ENCODE assay signal across 8 cellular contexts in genomic region chr2:128305555-128306080, GRCh38. TPM values are rescaled to one million over a fixed set of nuclear protein-coding genes. Genes with fewer than 3 reads are reported as not detected.
DNase-seq lines count a peak whose midpoint lies in the region; ATAC-seq lines count a peak whose summit lies in the region.

No MANE protein-coding gene starts in this region.

- H2BK5ac ChIP-seq in mesendoderm (ENCODE audit: low read length), result no peak overlapping the region

- no peak overlapping the region for H2AK5ac ChIP-seq in mesendoderm (ENCODE audit: low read length)

- H3K27ac Mint-ChIP-seq in activated T-helper 2 cell treated with anti-CD3 and anti-CD28 coated beads, Interferon-gamma antibody, Interleukin-2, Interleukin-4, amounts not matched to agents 10 μg/mL and 5 μg/mL and 100 μg/mL, durations not matched to agents 14 hours and 24 hours and 36 hours, result no peak overlapping the region

- no peak overlapping the region for H3K4me3 Mint-ChIP-seq in activated T-helper 2 cell treated with anti-CD3 and anti-CD28 coated beads, Interferon-gamma antibody, Interleukin-2, Interleukin-4, amounts not matched to agents 10 μg/mL and 5 μg/mL and 100 μg/mL, durations not matched to agents 14 hours and 24 hours and 36 hours (ENCODE audit: low read depth)

- ATAC-seq in GM19397 (IDR thresholded peaks at IDR 0.05; ENCODE audit: unreplicated experiment), result peak; percentile 46
- ATAC-seq in HG03558 (IDR thresholded peaks at IDR 0.05; ENCODE audit: extremely low read depth, unreplicated experiment), result peak; percentile 57
- ATAC-seq in GM21390 (IDR thresholded peaks at IDR 0.05; ENCODE audit: unreplicated experiment), result no peak

- H3K9me3 ChIP-seq in adipocyte (ENCODE audit: control insufficient read depth, low read length), result no peaks in the 10 kb centered on the region

- peaks cover 81% of the 10 kb centered on the region for H3K79me1 ChIP-seq in mesendoderm (ENCODE audit: low read length)

- intact Hi-C loops in activated T-helper 2 cell treated with anti-CD3 and anti-CD28 coated beads, Interferon-gamma antibody, Interleukin-2, Interleukin-4, amounts not matched to agents 10 μg/mL and 5 μg/mL and 100 μg/mL, durations not matched to agents 14 hours and 24 hours and 36 hours (cut with micrococcal nuclease), result no loop called here

- H3K9ac ChIP-seq in adipocyte (ENCODE audit: low read length) (peak overlapping the region; percentile 83), mesendoderm (ENCODE audit: low read length) (peak overlapping the region; percentile 47)

- H3K4me3 ChIP-seq in adipocyte (ENCODE audit: low read length) (peak overlapping the region; percentile 39), mesendoderm (ENCODE audit: low read length) (no peak overlapping the region)

- H3K27me3 ChIP-seq in adipocyte (replicated peaks; ENCODE audit: control insufficient read depth, insufficient read depth, low read length), result no peaks in the 10 kb centered on the region
- no peaks in the 10 kb centered on the region for H3K27me3 ChIP-seq in mesendoderm (ENCODE audit: insufficient read depth, low read length, poor library complexity)

- no peaks in the 10 kb centered on the region for H3K36me3 Mint-ChIP-seq in activated T-helper 2 cell treated with anti-CD3 and anti-CD28 coated beads, Interferon-gamma antibody, Interleukin-2, Interleukin-4, amounts not matched to agents 10 μg/mL and 5 μg/mL and 100 μg/mL, durations not matched to agents 14 hours and 24 hours and 36 hours (ENCODE audit: low read depth)

- H4K5ac ChIP-seq in mesendoderm (ENCODE audit: low read length), result no peak overlapping the region

- no peak overlapping the region for H3K4me2 ChIP-seq in mesendoderm (ENCODE audit: low read length)

- DNase-seq in adipocyte (ENCODE audit: low read depth) (peak; percentile 35), mesendoderm (no peak), SIG-M5 treated with dmso at 0.1 percent for 504 hours (lab: John Stamatoyannopoulos, UW; ENCODE audit: unreplicated experiment) (no peak)
- DNase-seq in activated T-helper 2 cell treated with anti-CD3 and anti-CD28 coated beads, Interferon-gamma antibody, Interleukin-2, Interleukin-4, amounts not matched to agents 10 μg/mL and 5 μg/mL and 100 μg/mL, durations not matched to agents 14 hours and 24 hours and 36 hours (ENCODE audit: low spot score), result no peak
- no peak for DNase-seq in stimulated activated CD4-positive, alpha-beta T cell treated with anti-CD3 and anti-CD28 coated beads, Interleukin-4, amount 100 ng/mL, for 24 hours

- H3K4me1 ChIP-seq in adipocyte (ENCODE audit: control insufficient read depth, insufficient read depth, low read length) (peaks cover 66% of the 10 kb centered on the region), mesendoderm (ENCODE audit: control insufficient read depth, low read depth, low read length) (peaks cover 11% of the 10 kb centered on the region)

- H3K9me3 Mint-ChIP-seq in activated T-helper 2 cell treated with anti-CD3 and anti-CD28 coated beads, Interferon-gamma antibody, Interleukin-2, Interleukin-4, amounts not matched to agents 10 μg/mL and 5 μg/mL and 100 μg/mL, durations not matched to agents 14 hours and 24 hours and 36 hours, result no peaks in the 10 kb centered on the region

- no peak overlapping the region for H3K4ac ChIP-seq in mesendoderm (ENCODE audit: low read depth, low read length)

- WGBS in mesendoderm (ENCODE audit: extremely low coverage, insufficient coverage, low lambda C conversion rate), result no CpG with 5 or more reads among the region's 11 CpGs

- no peak overlapping the region for H3K18ac ChIP-seq in mesendoderm (ENCODE audit: low read length)

- H3K36me3 ChIP-seq in adipocyte (ENCODE audit: control insufficient read depth, insufficient read depth, low read length, severe bottlenecking) (no peaks in the 10 kb centered on the region), mesendoderm (ENCODE audit: control insufficient read depth, insufficient read depth, low read length) (peaks cover 1% of the 10 kb centered on the region)

- H3K79me2 ChIP-seq in mesendoderm (ENCODE audit: control insufficient read depth, insufficient read depth, low read length), result peaks cover 99% of the 10 kb centered on the region

- no peak overlapping the region for H2BK15ac ChIP-seq in mesendoderm (replicated peaks; ENCODE audit: low read depth)

- no peaks in the 10 kb centered on the region for H3K4me1 Mint-ChIP-seq in activated T-helper 2 cell treated with anti-CD3 and anti-CD28 coated beads, Interferon-gamma antibody, Interleukin-2, Interleukin-4, amounts not matched to agents 10 μg/mL and 5 μg/mL and 100 μg/mL, durations not matched to agents 14 hours and 24 hours and 36 hours (ENCODE audit: low read depth)

- peak overlapping the region; percentile 56 for H3K56ac ChIP-seq in mesendoderm (ENCODE audit: low read length)

- H3K27ac ChIP-seq in mesendoderm (ENCODE audit: low read depth, low read length), result no peak overlapping the region

- no peaks in the 10 kb centered on the region for H3K27me3 Mint-ChIP-seq in activated T-helper 2 cell treated with anti-CD3 and anti-CD28 coated beads, Interferon-gamma antibody, Interleukin-2, Interleukin-4, amounts not matched to agents 10 μg/mL and 5 μg/mL and 100 μg/mL, durations not matched to agents 14 hours and 24 hours and 36 hours (ENCODE audit: low read depth)

- H4K8ac ChIP-seq in mesendoderm (ENCODE audit: low read depth, low read length), result no peak overlapping the region

- no peak overlapping the region for H3K23ac ChIP-seq in mesendoderm (ENCODE audit: low read length)

- H2BK120ac ChIP-seq in mesendoderm (ENCODE audit: low read depth, low read length), result no peak overlapping the region

RNA-seq across cellular contexts. Expression of gene HS6ST1, which starts 13.1 kb away (rescaled TPM):
- 29.4 TPM for polyA plus RNA-seq in mesendoderm (2013, experiment 1 of 2)
- 29.5 TPM for polyA plus RNA-seq in mesendoderm (2013, experiment 2 of 2)
- total RNA-seq in activated T-helper 2 cell treated with anti-CD3 and anti-CD28 coated beads, Interferon-gamma antibody, Interleukin-2, Interleukin-4, amounts not matched to agents 10 μg/mL and 5 μg/mL and 100 μg/mL, durations not matched to agents 14 hours and 24 hours and 36 hours, result 17.6 and 17.7 TPM in 2 replicates
